8 cellular contexts compared by ENCODE assay signal in the genomic region with DNA sequence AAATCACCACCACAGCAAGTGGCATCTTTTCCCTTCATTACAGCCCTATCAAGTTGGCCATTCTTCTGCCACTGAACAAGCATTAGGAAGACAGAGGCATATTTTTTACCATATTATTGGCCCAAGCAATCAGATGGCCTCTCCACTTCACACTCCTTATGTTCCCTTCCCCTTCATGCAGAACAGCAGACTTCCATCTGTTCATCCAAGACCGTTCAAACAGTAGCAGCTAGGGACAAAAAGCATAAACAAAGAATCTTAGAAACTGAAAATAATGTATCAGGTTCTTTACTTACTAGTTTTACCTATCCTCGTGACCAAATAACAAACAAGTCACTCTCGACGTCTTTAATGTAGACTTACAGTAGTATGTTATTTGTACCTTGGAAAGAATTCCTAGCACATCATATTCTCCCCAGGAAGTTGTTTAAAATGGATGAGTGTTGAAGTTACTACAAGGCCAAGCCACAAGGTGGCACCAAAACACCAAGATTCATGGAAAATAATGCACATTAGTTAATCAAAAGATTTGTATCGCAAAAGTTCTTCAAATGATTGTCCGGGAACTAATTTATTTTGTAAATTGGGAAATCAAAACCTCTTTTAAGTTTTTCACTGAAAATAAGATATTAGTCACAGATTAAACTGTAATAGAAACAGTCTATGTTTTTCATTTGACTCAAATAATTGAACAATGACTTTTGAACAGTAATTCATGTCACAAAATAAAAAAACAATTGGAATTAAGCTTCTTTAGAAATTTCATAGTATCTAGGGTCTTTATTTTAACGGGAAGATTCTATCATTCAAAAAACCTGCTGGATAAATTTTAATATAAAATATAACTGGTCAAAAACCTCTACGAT.
DNase-seq lines count a peak whose midpoint lies in the region; ATAC-seq, FAIRE-seq and TF ChIP-seq lines count a peak whose summit lies in the region.

No MANE protein-coding gene starts in this region.

- no peaks in the 10 kb centered on the region for H3K4me1 ChIP-seq in HepG2 (ENCODE audit: insufficient read depth, low read length)

- BruUV-seq in HepG2 (replicated peaks; lab: Mats Ljungman, UMichigan) = no TSS peak

- H3K27ac Mint-ChIP-seq in T-cell = peak overlapping the region in 1 of 2 donors; percentile 21

- peaks cover 3 to 12% of the 10 kb centered on the region in 2 experiments; a peak in 3 of 5 replicates for H3K36me3 ChIP-seq in HepG2 (replicated peaks in 1 of 2; ENCODE audit: control insufficient read depth in 1 of 2, insufficient read depth in 2 of 2, low read length in 2 of 2)

- TF ChIP-seq EP300 in HepG2 (IDR thresholded peaks at IDR 0.05; ENCODE audit: low read depth in 2 of 2, low read length in 2 of 2) (no peak), HepG2 (CRISPR knock-in tag; IDR thresholded peaks at IDR 0.05; ENCODE audit: borderline replicate concordance) (no peak)

- peak; percentile 83 for FAIRE-seq in HepG2 (lab: Jason Lieb, UNC)

- no peak overlapping the region for H3K4me3 ChIP-seq in cardiac fibroblast (replicated peaks in 1 of 2; ENCODE audit: low read depth in 2 of 2, low read length in 2 of 2)
- no peak overlapping the region for H3K4me3 ChIP-seq in HepG2 (replicated peaks in 1 of 3; ENCODE audit: insufficient read depth in 1 of 3, low read depth in 2 of 3, low read length in 3 of 3)

- POLR2A ChIA-PET in T-cell (lab: Charles Lee) (no interaction called here), HepG2 (lab: Yijun Ruan, JAX) (no interaction called here)

- H3K27me3 ChIP-seq in HepG2 (ENCODE audit: control insufficient read depth in 1 of 2, insufficient read depth in 2 of 2, low read length in 2 of 2) = no peaks in the 10 kb centered on the region

- TF ChIP-seq CTCF in cardiac fibroblast (IDR thresholded peaks at IDR 0.05; ENCODE audit: low read depth, low read length) (peak; percentile 62), HepG2 (CRISPR knock-in tag; IDR thresholded peaks at IDR 0.05) (peak; percentile 72)

- H3K9ac ChIP-seq in HepG2 (ENCODE audit: insufficient read depth, low read depth, low read length) = no peak overlapping the region

- H3K27ac ChIP-seq in HepG2 (ENCODE audit: extremely low read length, insufficient read depth, low read length) = no peak overlapping the region

- TF ChIP-seq POLR2A in HepG2 (IDR thresholded peaks at IDR 0.05; ENCODE audit: insufficient read depth in 1 of 2, low read depth in 2 of 2, low read length in 2 of 2) = no peak

- no peak overlapping the region for H3K4me2 ChIP-seq in HepG2 (ENCODE audit: low read depth, low read length)

- in situ Hi-C loops in HepG2 (cut with HindIII; ENCODE audit: extremely low pct_ligation_motif_present, low pct_unique_long_range_greater_than_20kb) = no loop called here

- DNase-seq in activated CD8-positive, alpha-beta memory T cell treated with anti-CD3 and anti-CD28 coated beads for 24 hours = peak; percentile 62
- no peak for DNase-seq in activated CD8-positive, alpha-beta memory T cell treated with anti-CD3 and anti-CD28 coated beads, Interleukin-2, amount 50 U/mL, for 48 hours
- DNase-seq in NCI-H1092 treated with DMSO at 0.1 percent for 48 hours (lab: John Stamatoyannopoulos, UW) (peak; percentile 86), T-cell (peak in 29 of 34 experiments; percentile 2 to 46 (median 28)), cardiac fibroblast (ENCODE audit: low read depth in 2 of 2) (peak; percentile 61 to 76), HepG2 (ENCODE audit: low spot score) (peak; percentile 46)
- peak; percentile 1 for DNase-seq in stimulated activated CD8-positive, alpha-beta memory T cell treated with anti-CD3 and anti-CD28 coated beads, Interleukin-15, amount 100 ng/mL, for 1 hour (ENCODE audit: low read depth)

- no peak for ATAC-seq in T-cell (replicated peaks in 1 of 4)
- no peak for ATAC-seq in HepG2
- ATAC-seq in GM18511 (IDR thresholded peaks at IDR 0.05; ENCODE audit: unreplicated experiment) = no peak

- CTCF ChIA-PET in T-cell (lab: Charles Lee) = interaction anchor here (0.6 to 2.9 kb wide), 4 partner anchors 315 to 724 kb away, joined by 3 to 7 read pairs (median 4); no protein-coding TSS in a partner anchor
- CTCF ChIA-PET in HepG2 (lab: Yijun Ruan, JAX; ENCODE audit: low intra/inter-chr PET ratio, low total read pairs) = interaction anchor here (2.1 to 2.3 kb wide), 2 partner anchors 668 to 723 kb away, joined by 8 to 24 read pairs; no protein-coding TSS in a partner anchor

- peaks cover 43% of the 10 kb centered on the region for H3K36me3 Mint-ChIP-seq in T-cell

- peaks cover 0 to 1% (median 0%) of the 10 kb centered on the region in 3 donors for H3K4me1 Mint-ChIP-seq in T-cell

- peak; percentile 52; the same call in 1 of the 2 replicates for TF ChIP-seq RAD21 in HepG2 (CRISPR knock-in tag; IDR thresholded peaks at IDR 0.05)

- H3K9me3 Mint-ChIP-seq in T-cell = no peaks in the 10 kb centered on the region

- intact Hi-C loops in HepG2 (cut with micrococcal nuclease; ENCODE audit: unreplicated experiment) = loop anchor here (1.0 to 2.0 kb wide), 3 partner anchors 136 to 723 kb away; no protein-coding TSS in a partner anchor

- H4K20me1 ChIP-seq in HepG2 (ENCODE audit: insufficient read depth, low read length) = no peaks in the 10 kb centered on the region; the same call in 1 of the 2 replicates

- WGBS in HepG2 (ENCODE audit: low lambda C conversion rate) = 30% methylated on average over 8 of the region's 8 CpGs

- no peaks in the 10 kb centered on the region for H3K9me3 ChIP-seq in HepG2 (ENCODE audit: low read length)

- no peaks in the 10 kb centered on the region for H3K27me3 Mint-ChIP-seq in T-cell

- H3K79me2 ChIP-seq in HepG2 (ENCODE audit: insufficient read depth, low read length) = no peaks in the 10 kb centered on the region

- no peak overlapping the region for H2AFZ ChIP-seq in HepG2 (ENCODE audit: low read length)

- H3K4me3 Mint-ChIP-seq in T-cell = no peak overlapping the region

TF ChIP-seq in HepG2, 621 proteins besides CTCF, POLR2A, EP300 and RAD21:
- peak; percentile 55; the same call in 1 of the 2 replicates for TF ChIP-seq SMC3 (IDR thresholded peaks at IDR 0.05; ENCODE audit: low read length)
- peak; percentile 85 for TF ChIP-seq STAG1 (CRISPR knock-in tag; IDR thresholded peaks at IDR 0.05)
- TF ChIP-seq, protein P1, sequence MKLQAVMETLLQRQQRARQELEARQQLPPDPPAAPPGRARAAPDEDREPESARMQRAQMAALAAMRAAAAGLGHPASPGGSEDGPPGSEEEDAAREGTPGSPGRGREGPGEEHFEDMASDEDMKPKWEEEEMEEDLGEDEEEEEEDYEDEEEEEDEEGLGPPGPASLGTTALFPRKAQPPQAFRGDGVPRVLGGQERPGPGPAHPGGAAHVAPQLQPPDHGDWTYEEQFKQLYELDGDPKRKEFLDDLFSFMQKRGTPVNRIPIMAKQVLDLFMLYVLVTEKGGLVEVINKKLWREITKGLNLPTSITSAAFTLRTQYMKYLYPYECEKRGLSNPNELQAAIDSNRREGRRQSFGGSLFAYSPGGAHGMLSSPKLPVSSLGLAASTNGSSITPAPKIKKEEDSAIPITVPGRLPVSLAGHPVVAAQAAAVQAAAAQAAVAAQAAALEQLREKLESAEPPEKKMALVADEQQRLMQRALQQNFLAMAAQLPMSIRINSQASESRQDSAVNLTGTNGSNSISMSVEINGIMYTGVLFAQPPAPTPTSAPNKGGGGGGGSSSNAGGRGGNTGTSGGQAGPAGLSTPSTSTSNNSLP (IDR thresholded peaks at IDR 0.05; ENCODE audit: low read depth, low read length) = peak; percentile 56; the same call in 1 of the 2 replicates
- TF ChIP-seq, protein P2, sequence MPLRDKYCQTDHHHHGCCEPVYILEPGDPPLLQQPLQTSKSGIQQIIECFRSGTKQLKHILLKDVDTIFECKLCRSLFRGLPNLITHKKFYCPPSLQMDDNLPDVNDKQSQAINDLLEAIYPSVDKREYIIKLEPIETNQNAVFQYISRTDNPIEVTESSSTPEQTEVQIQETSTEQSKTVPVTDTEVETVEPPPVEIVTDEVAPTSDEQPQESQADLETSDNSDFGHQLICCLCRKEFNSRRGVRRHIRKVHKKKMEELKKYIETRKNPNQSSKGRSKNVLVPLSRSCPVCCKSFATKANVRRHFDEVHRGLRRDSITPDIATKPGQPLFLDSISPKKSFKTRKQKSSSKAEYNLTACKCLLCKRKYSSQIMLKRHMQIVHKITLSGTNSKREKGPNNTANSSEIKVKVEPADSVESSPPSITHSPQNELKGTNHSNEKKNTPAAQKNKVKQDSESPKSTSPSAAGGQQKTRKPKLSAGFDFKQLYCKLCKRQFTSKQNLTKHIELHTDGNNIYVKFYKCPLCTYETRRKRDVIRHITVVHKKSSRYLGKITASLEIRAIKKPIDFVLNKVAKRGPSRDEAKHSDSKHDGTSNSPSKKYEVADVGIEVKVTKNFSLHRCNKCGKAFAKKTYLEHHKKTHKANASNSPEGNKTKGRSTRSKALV (CRISPR knock-in tag; IDR thresholded peaks at IDR 0.05) = no peak
